9 cellular contexts compared by ENCODE assay signal in genomic region chr4:78845469-78845868, GRCh38.
A peak's percentile ranks its signal among the peaks of the same experiment; 100 is the strongest.
DNase-seq lines count a peak whose midpoint lies in the region; ATAC-seq and TF ChIP-seq lines count a peak whose summit lies in the region.
"Had no signal": no experiment of that assay in that cellular context is flagged by ENCODE, and none has a peak within 500 bp of the region (broad histone marks: within the 10 kb centered on the region; RNA-seq: fewer than 3 reads in every experiment).

No MANE protein-coding gene starts in this region.

- no peak overlapping the region for H3K9ac ChIP-seq in Karpas-422 (ENCODE audit: low read length)

- ATAC-seq in GM18508 (IDR thresholded peaks at IDR 0.05; ENCODE audit: insufficient read depth, unreplicated experiment) (peak; percentile 90), GM21717 (IDR thresholded peaks at IDR 0.05; ENCODE audit: unreplicated experiment) (peak; percentile 85), HG03520 (IDR thresholded peaks at IDR 0.05; ENCODE audit: unreplicated experiment) (peak; percentile 80), omental fat pad (ENCODE audit: low FRiP score) (no peak)

- H3K4me2 ChIP-seq in Karpas-422 (ENCODE audit: low read depth, low read length, poor library complexity, severe bottlenecking) = no peak overlapping the region

- H3K4me3 ChIP-seq in fibroblast of the aortic adventitia (ENCODE audit: low read depth, low read length) (no peak overlapping the region), coronary artery (no peak overlapping the region), Karpas-422 (ENCODE audit: low read length) (no peak overlapping the region)

- H2AFZ ChIP-seq in Karpas-422 (ENCODE audit: low read length) = no peak overlapping the region

- no peak for TF ChIP-seq CTCF in fibroblast of the aortic adventitia (IDR thresholded peaks at IDR 0.05; ENCODE audit: insufficient read depth, low read length)
- TF ChIP-seq CTCF in coronary artery (IDR thresholded peaks at IDR 0.05) = no peak
- TF ChIP-seq CTCF in omental fat pad (IDR thresholded peaks at IDR 0.05) = no peak

- DNase-seq in fibroblast of the aortic adventitia (ENCODE audit: low read depth) (peak; percentile 14), coronary artery (ENCODE audit: low spot score) (no peak), Karpas-422 (no peak), omental fat pad (ENCODE audit: low spot score) (no peak), T1000 (lab: John Stamatoyannopoulos, UW) (no peak)
- DNase-seq: activated CD4-positive, alpha-beta T cell treated with anti-CD3 and anti-CD28 coated beads, Interleukin-2, amount 10 ng/mL, durations not matched to agents 24 days and 14 days had no signal

- no peaks in the 10 kb centered on the region for H3K79me2 ChIP-seq in Karpas-422 (ENCODE audit: low read length)

- H3K36me3 ChIP-seq in Karpas-422 (ENCODE audit: insufficient read depth, low read length) = no peaks in the 10 kb centered on the region

- H3K27ac ChIP-seq in coronary artery = no peak overlapping the region
- H3K27ac ChIP-seq in Karpas-422 (ENCODE audit: low read length) = no peak overlapping the region

- no peaks in the 10 kb centered on the region for H3K9me3 ChIP-seq in Karpas-422 (ENCODE audit: low read length)

- H3K4me1 ChIP-seq in Karpas-422 (ENCODE audit: low read length) = no peaks in the 10 kb centered on the region

- H3K27me3 ChIP-seq in Karpas-422 (ENCODE audit: low read length) = no peaks in the 10 kb centered on the region

- H4K20me1 ChIP-seq in Karpas-422 (ENCODE audit: insufficient read depth, low read depth, low read length) = no peaks in the 10 kb centered on the region

- no peaks in the 10 kb centered on the region for H3K9me2 ChIP-seq in Karpas-422 (replicated peaks; ENCODE audit: insufficient read depth, low read length)
